ENCODE assay signal across 10 cellular contexts in genomic region chr5:149857499-149857898, GRCh38.
DNase-seq lines count a peak whose midpoint lies in the region; ATAC-seq and TF ChIP-seq lines count a peak whose summit lies in the region.
"Had no signal": no experiment of that assay in that cellular context is flagged by ENCODE, and none has a peak within 500 bp of the region (broad histone marks: within the 10 kb centered on the region; RNA-seq: fewer than 3 reads in every experiment).

No MANE protein-coding gene starts in this region.

- no peak overlapping the region for H3K4me3 ChIP-seq in LNCaP clone FGC (ENCODE audit: low read depth, low read length)
- H3K4me3 ChIP-seq in cardiac fibroblast (replicated peaks in 1 of 2; ENCODE audit: low read depth in 2 of 2, low read length in 2 of 2): no peak overlapping the region
- H3K4me3 ChIP-seq in lower lobe of right lung: no peak overlapping the region

- no peak overlapping the region for H3K4me3 Mint-ChIP-seq in activated CD4-positive, alpha-beta memory T cell treated with anti-CD3 and anti-CD28 coated beads, Interleukin-2, amount 10 ng/mL, durations not matched to agents 7 days and 5 days
- no peak overlapping the region for H3K4me3 Mint-ChIP-seq in activated CD4-positive, alpha-beta T cell treated with anti-CD3 and anti-CD28 coated beads for 36 hours

- H3K27ac ChIP-seq in 22Rv1: peak overlapping the region; percentile 57
- H3K27ac ChIP-seq in lower lobe of right lung: peak overlapping the region; percentile 69

- H3K9me3 Mint-ChIP-seq in activated CD4-positive, alpha-beta memory T cell treated with anti-CD3 and anti-CD28 coated beads, Interleukin-2, amount 10 ng/mL, durations not matched to agents 7 days and 5 days: no peaks in the 10 kb centered on the region
- H3K9me3 Mint-ChIP-seq in activated CD4-positive, alpha-beta T cell treated with anti-CD3 and anti-CD28 coated beads for 36 hours (ENCODE audit: low read depth): no peaks in the 10 kb centered on the region

- no peaks in the 10 kb centered on the region for H3K9me3 ChIP-seq in lower lobe of right lung
- H3K9me3 ChIP-seq: Caco-2 had no signal

- no peaks in the 10 kb centered on the region for H3K27me3 ChIP-seq in lower lobe of right lung (ENCODE audit: low read depth)

- intact Hi-C loops in lower lobe of right lung (cut with DNase I): loop anchor here (10.0 kb wide), 1 partner anchor 117 kb away; no protein-coding TSS in a partner anchor
- intact Hi-C loops in activated CD4-positive, alpha-beta T cell treated with anti-CD3 and anti-CD28 coated beads for 36 hours (cut with DNase I, micrococcal nuclease): no loop called here

- CTCF ChIA-PET in activated CD4-positive, alpha-beta memory T cell treated with anti-CD3 and anti-CD28 coated beads, Interleukin-2, amount 10 ng/mL, durations not matched to agents 7 days and 5 days (lab: Charles Lee): interaction anchor here (1.2 kb wide), 1 partner anchor 29 kb away, joined by 5 read pairs; no protein-coding TSS in a partner anchor
- CTCF ChIA-PET in activated CD4-positive, alpha-beta T cell treated with anti-CD3 and anti-CD28 coated beads for 36 hours (lab: Charles Lee): interaction anchor here (0.6 to 2.5 kb wide), 3 partner anchors 9 to 135 kb away, joined by 3 to 6 read pairs (median 3); no protein-coding TSS in a partner anchor

- peak; percentile 73 to 89 for ATAC-seq in lower lobe of right lung
- ATAC-seq in activated CD4-positive, alpha-beta T cell treated with anti-CD3 and anti-CD28 coated beads for 36 hours: no peak

- DNase-seq in LNCaP clone FGC (ENCODE audit: low read depth): peak; percentile 88
- peak; percentile 82 to 86 for DNase-seq in cardiac fibroblast (ENCODE audit: low read depth in 2 of 2)
- peak; percentile 74 for DNase-seq in lower lobe of right lung
- DNase-seq in HPDE6-E6E7 (ENCODE audit: extremely low spot score): no peak
- no peak for DNase-seq in activated CD4-positive, alpha-beta memory T cell treated with anti-CD3 and anti-CD28 coated beads, Interleukin-2, amount 10 ng/mL, durations not matched to agents 7 days and 5 days
- no peak for DNase-seq in NCI-H526 treated with DMSO at 0.1 percent for 48 hours (lab: John Stamatoyannopoulos, UW)
- no peak for DNase-seq in activated CD4-positive, alpha-beta T cell treated with anti-CD3 and anti-CD28 coated beads for 36 hours
- DNase-seq: NCI-H526 had no signal

- POLR2A ChIA-PET in activated CD4-positive, alpha-beta memory T cell treated with anti-CD3 and anti-CD28 coated beads, Interleukin-2, amount 10 ng/mL, durations not matched to agents 7 days and 5 days (lab: Charles Lee): no interaction called here
- POLR2A ChIA-PET in activated CD4-positive, alpha-beta T cell treated with anti-CD3 and anti-CD28 coated beads for 36 hours (lab: Charles Lee): no interaction called here

- peaks cover 12% of the 10 kb centered on the region for H3K4me1 Mint-ChIP-seq in activated CD4-positive, alpha-beta memory T cell treated with anti-CD3 and anti-CD28 coated beads, Interleukin-2, amount 10 ng/mL, durations not matched to agents 7 days and 5 days
- peaks cover 6% of the 10 kb centered on the region for H3K4me1 Mint-ChIP-seq in activated CD4-positive, alpha-beta T cell treated with anti-CD3 and anti-CD28 coated beads for 36 hours

- TF ChIP-seq CTCF in 22Rv1 (IDR thresholded peaks at IDR 0.05) (no peak), LNCaP clone FGC (IDR thresholded peaks at IDR 0.05; ENCODE audit: control insufficient read depth, extremely low read depth, insufficient read depth) (no peak), cardiac fibroblast (IDR thresholded peaks at IDR 0.05; ENCODE audit: low read depth, low read length) (no peak), lower lobe of right lung (IDR thresholded peaks at IDR 0.05) (no peak)

- H3K27ac Mint-ChIP-seq in activated CD4-positive, alpha-beta memory T cell treated with anti-CD3 and anti-CD28 coated beads, Interleukin-2, amount 10 ng/mL, durations not matched to agents 7 days and 5 days: no peak overlapping the region
- H3K27ac Mint-ChIP-seq in activated CD4-positive, alpha-beta T cell treated with anti-CD3 and anti-CD28 coated beads for 36 hours: no peak overlapping the region

- no peaks in the 10 kb centered on the region for H3K27me3 Mint-ChIP-seq in activated CD4-positive, alpha-beta memory T cell treated with anti-CD3 and anti-CD28 coated beads, Interleukin-2, amount 10 ng/mL, durations not matched to agents 7 days and 5 days
- H3K27me3 Mint-ChIP-seq in activated CD4-positive, alpha-beta T cell treated with anti-CD3 and anti-CD28 coated beads for 36 hours: no peaks in the 10 kb centered on the region

- H3K4me1 ChIP-seq in lower lobe of right lung: peaks cover 34% of the 10 kb centered on the region
- H3K4me1 ChIP-seq: Caco-2 had no signal

- H3K36me3 ChIP-seq in lower lobe of right lung: no peaks in the 10 kb centered on the region

- no peaks in the 10 kb centered on the region for H3K36me3 Mint-ChIP-seq in activated CD4-positive, alpha-beta memory T cell treated with anti-CD3 and anti-CD28 coated beads, Interleukin-2, amount 10 ng/mL, durations not matched to agents 7 days and 5 days (ENCODE audit: low read depth)
- H3K36me3 Mint-ChIP-seq in activated CD4-positive, alpha-beta T cell treated with anti-CD3 and anti-CD28 coated beads for 36 hours (ENCODE audit: low read depth): no peaks in the 10 kb centered on the region

Comparison
In these comparisons a context has a peak if more than half of its experiments do, and no peak if none do; other contexts are left out.
1. DNase-seq: peak in LNCaP clone FGC (single experiment), cardiac fibroblast (2 of 2) and lower lobe of right lung (single experiment); none in HPDE6-E6E7 (single experiment), activated CD4-positive, alpha-beta memory T cell treated with anti-CD3 and anti-CD28 coated beads, Interleukin-2, amount 10 ng/mL, durations not matched to agents 7 days and 5 days (single experiment), NCI-H526 treated with DMSO at 0.1 percent for 48 hours (single experiment) and activated CD4-positive, alpha-beta T cell treated with anti-CD3 and anti-CD28 coated beads for 36 hours (single experiment).